ENCODE assay signal across 1 cellular context in the genomic region with DNA sequence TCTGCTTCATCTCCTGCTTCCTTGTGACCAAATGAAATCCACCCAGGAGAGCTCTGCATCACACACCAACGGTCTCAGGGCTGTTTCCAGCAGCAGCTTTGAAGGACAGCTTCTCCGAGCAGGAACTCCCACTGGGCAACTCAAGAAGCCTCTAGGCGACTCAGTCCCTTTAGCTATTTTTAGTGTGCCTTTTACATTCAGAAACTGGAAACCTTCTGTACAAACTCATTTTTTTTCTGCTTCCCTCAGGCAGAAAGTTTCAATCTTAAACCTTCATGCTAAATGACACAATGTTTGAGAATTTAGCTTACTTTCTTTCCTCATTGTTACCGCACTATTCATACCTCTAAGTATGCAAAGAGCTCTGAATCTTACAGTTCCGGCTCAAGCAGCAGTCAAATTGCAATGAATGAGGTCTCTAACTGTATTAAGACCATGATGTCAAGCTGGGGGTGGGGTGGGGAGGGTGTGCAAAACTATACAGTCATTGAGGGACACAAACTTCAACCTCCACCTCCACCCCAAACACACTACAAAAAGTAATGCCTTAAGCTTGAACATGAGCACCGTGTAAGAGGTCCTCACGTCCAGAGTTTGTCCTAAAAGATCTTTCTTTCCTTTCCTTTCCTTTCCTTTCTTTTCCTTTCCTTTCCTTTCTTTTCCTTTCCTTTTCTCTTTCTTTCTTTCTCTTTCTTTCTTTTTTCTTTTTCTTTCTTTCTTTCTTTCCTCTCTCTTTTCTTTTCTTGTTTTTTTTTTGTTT.
TF ChIP-seq lines count a peak whose summit lies in the region.

No MANE protein-coding gene starts in this region.

TF ChIP-seq in K562, 482 proteins besides CTCF, POLR2A, EP300 and RAD21 (continued from another document and continues in another):
- TF ChIP-seq RNF219 (CRISPR knock-in tag; IDR thresholded peaks at IDR 0.05) (no peak), RREB1 (CRISPR knock-in tag; IDR thresholded peaks at IDR 0.05) (no peak), CREB3 (tag; conservative IDR thresholded peaks at IDR 0.05; ENCODE audit: low read depth) (no peak), MLLT1 (IDR thresholded peaks at IDR 0.05) (peak in 1 of 2 experiments; percentile 62; a peak in 2 of 4 replicates), ZSCAN32 (CRISPR knock-in tag; IDR thresholded peaks at IDR 0.05) (no peak), MTA2 (IDR thresholded peaks at IDR 0.05; ENCODE audit: low read depth) (0 out of 2 replicates have a peak, but pooled peaks have one; percentile 14), CCNT2 (IDR thresholded peaks at IDR 0.05; ENCODE audit: borderline replicate concordance, extremely low read depth, insufficient read length, low read depth, low read length) (no peak), ELF4 (CRISPR knock-in tag; IDR thresholded peaks at IDR 0.05) (no peak), ZNF347 (CRISPR knock-in tag; IDR thresholded peaks at IDR 0.05; ENCODE audit: low read depth) (no peak), THAP7 (CRISPR knock-in tag; IDR thresholded peaks at IDR 0.05) (no peak), NELFE (IDR thresholded peaks at IDR 0.05; ENCODE audit: insufficient read depth, insufficient read length) (no peak), ZFX (CRISPR knock-in tag; IDR thresholded peaks at IDR 0.05) (no peak), NR3C1 (CRISPR knock-in tag; IDR thresholded peaks at IDR 0.05) (no peak), NCOA2 (IDR thresholded peaks at IDR 0.05; ENCODE audit: partially characterized antibody in 2 of 2) (no peak)
- TF ChIP-seq, protein P1, sequence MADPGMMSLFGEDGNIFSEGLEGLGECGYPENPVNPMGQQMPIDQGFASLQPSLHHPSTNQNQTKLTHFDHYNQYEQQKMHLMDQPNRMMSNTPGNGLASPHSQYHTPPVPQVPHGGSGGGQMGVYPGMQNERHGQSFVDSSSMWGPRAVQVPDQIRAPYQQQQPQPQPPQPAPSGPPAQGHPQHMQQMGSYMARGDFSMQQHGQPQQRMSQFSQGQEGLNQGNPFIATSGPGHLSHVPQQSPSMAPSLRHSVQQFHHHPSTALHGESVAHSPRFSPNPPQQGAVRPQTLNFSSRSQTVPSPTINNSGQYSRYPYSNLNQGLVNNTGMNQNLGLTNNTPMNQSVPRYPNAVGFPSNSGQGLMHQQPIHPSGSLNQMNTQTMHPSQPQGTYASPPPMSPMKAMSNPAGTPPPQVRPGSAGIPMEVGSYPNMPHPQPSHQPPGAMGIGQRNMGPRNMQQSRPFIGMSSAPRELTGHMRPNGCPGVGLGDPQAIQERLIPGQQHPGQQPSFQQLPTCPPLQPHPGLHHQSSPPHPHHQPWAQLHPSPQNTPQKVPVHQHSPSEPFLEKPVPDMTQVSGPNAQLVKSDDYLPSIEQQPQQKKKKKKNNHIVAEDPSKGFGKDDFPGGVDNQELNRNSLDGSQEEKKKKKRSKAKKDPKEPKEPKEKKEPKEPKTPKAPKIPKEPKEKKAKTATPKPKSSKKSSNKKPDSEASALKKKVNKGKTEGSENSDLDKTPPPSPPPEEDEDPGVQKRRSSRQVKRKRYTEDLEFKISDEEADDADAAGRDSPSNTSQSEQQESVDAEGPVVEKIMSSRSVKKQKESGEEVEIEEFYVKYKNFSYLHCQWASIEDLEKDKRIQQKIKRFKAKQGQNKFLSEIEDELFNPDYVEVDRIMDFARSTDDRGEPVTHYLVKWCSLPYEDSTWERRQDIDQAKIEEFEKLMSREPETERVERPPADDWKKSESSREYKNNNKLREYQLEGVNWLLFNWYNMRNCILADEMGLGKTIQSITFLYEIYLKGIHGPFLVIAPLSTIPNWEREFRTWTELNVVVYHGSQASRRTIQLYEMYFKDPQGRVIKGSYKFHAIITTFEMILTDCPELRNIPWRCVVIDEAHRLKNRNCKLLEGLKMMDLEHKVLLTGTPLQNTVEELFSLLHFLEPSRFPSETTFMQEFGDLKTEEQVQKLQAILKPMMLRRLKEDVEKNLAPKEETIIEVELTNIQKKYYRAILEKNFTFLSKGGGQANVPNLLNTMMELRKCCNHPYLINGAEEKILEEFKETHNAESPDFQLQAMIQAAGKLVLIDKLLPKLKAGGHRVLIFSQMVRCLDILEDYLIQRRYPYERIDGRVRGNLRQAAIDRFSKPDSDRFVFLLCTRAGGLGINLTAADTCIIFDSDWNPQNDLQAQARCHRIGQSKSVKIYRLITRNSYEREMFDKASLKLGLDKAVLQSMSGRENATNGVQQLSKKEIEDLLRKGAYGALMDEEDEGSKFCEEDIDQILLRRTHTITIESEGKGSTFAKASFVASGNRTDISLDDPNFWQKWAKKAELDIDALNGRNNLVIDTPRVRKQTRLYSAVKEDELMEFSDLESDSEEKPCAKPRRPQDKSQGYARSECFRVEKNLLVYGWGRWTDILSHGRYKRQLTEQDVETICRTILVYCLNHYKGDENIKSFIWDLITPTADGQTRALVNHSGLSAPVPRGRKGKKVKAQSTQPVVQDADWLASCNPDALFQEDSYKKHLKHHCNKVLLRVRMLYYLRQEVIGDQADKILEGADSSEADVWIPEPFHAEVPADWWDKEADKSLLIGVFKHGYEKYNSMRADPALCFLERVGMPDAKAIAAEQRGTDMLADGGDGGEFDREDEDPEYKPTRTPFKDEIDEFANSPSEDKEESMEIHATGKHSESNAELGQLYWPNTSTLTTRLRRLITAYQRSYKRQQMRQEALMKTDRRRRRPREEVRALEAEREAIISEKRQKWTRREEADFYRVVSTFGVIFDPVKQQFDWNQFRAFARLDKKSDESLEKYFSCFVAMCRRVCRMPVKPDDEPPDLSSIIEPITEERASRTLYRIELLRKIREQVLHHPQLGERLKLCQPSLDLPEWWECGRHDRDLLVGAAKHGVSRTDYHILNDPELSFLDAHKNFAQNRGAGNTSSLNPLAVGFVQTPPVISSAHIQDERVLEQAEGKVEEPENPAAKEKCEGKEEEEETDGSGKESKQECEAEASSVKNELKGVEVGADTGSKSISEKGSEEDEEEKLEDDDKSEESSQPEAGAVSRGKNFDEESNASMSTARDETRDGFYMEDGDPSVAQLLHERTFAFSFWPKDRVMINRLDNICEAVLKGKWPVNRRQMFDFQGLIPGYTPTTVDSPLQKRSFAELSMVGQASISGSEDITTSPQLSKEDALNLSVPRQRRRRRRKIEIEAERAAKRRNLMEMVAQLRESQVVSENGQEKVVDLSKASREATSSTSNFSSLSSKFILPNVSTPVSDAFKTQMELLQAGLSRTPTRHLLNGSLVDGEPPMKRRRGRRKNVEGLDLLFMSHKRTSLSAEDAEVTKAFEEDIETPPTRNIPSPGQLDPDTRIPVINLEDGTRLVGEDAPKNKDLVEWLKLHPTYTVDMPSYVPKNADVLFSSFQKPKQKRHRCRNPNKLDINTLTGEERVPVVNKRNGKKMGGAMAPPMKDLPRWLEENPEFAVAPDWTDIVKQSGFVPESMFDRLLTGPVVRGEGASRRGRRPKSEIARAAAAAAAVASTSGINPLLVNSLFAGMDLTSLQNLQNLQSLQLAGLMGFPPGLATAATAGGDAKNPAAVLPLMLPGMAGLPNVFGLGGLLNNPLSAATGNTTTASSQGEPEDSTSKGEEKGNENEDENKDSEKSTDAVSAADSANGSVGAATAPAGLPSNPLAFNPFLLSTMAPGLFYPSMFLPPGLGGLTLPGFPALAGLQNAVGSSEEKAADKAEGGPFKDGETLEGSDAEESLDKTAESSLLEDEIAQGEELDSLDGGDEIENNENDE (IDR thresholded peaks at IDR 0.05; ENCODE audit: low read depth, low read length) = no peak
- TF ChIP-seq, protein P2, sequence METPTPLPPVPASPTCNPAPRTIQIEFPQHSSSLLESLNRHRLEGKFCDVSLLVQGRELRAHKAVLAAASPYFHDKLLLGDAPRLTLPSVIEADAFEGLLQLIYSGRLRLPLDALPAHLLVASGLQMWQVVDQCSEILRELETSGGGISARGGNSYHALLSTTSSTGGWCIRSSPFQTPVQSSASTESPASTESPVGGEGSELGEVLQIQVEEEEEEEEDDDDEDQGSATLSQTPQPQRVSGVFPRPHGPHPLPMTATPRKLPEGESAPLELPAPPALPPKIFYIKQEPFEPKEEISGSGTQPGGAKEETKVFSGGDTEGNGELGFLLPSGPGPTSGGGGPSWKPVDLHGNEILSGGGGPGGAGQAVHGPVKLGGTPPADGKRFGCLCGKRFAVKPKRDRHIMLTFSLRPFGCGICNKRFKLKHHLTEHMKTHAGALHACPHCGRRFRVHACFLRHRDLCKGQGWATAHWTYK (CRISPR knock-in tag; IDR thresholded peaks at IDR 0.05) = no peak
- TF ChIP-seq, protein P3, sequence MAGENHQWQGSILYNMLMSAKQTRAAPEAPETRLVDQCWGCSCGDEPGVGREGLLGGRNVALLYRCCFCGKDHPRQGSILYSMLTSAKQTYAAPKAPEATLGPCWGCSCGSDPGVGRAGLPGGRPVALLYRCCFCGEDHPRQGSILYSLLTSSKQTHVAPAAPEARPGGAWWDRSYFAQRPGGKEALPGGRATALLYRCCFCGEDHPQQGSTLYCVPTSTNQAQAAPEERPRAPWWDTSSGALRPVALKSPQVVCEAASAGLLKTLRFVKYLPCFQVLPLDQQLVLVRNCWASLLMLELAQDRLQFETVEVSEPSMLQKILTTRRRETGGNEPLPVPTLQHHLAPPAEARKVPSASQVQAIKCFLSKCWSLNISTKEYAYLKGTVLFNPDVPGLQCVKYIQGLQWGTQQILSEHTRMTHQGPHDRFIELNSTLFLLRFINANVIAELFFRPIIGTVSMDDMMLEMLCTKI (IDR thresholded peaks at IDR 0.05; ENCODE audit: partially characterized antibody) = no peak
